In genomic region chr18:79567481-79568147, GRCh38 we compare ENCODE assay signal across 10 cellular contexts.
DNase-seq lines count a peak whose midpoint lies in the region; ATAC-seq and TF ChIP-seq lines count a peak whose summit lies in the region.
"Had no signal": no experiment of that assay in that cellular context is flagged by ENCODE, and none has a peak within 500 bp of the region (broad histone marks: within the 10 kb centered on the region; RNA-seq: fewer than 3 reads in every experiment).

No MANE protein-coding gene starts in this region.

- H3K9me3 ChIP-seq in IMR-90 (ENCODE audit: control insufficient read depth, insufficient read depth, low read length) (no peaks in the 10 kb centered on the region), breast epithelium (peaks cover 8 to 9% of the 10 kb centered on the region in 2 donors), subcutaneous abdominal adipose tissue (ENCODE audit: control insufficient read depth in 5 of 5, low read length in 5 of 5) (peaks cover 0 to 6% (median 3%) of the 10 kb centered on the region in 5 donors)
- peaks cover 0 to under 1% of the 10 kb centered on the region in 2 donors for H3K9me3 ChIP-seq in CD4-positive, alpha-beta memory T cell (ENCODE audit: control insufficient read depth in 1 of 2, low read length in 2 of 2)
- H3K9me3 ChIP-seq: transverse colon had no signal

- peak overlapping the region; percentile 77 for H3K23ac ChIP-seq in IMR-90 (ENCODE audit: low read depth, low read length)

- peaks cover 9% of the 10 kb centered on the region for H3K9me1 ChIP-seq in IMR-90 (ENCODE audit: insufficient read depth, low read length)

- peak overlapping the region; percentile 79 for H2AK9ac ChIP-seq in IMR-90 (replicated peaks; ENCODE audit: low read depth, low read length, poor library complexity)

- ATAC-seq in IMR-90 (ENCODE audit: low read depth): peak; percentile 94

- dilution Hi-C loops in IMR-90 (cut with HindIII; ENCODE audit: low sequenced_read_pairs, unreplicated experiment): no loop called here

- no peaks in the 10 kb centered on the region for H3K79me1 ChIP-seq in IMR-90 (ENCODE audit: low read depth in 1 of 2, low read length in 2 of 2)

- peak overlapping the region; percentile 90 to 97 for H4K8ac ChIP-seq in IMR-90 (ENCODE audit: low read depth in 2 of 2, low read length in 2 of 2)

- peak overlapping the region; percentile 35 for H2AK5ac ChIP-seq in IMR-90 (ENCODE audit: low read depth, low read length)

- peak overlapping the region; percentile 94; the same call in 2 of the 3 replicates for H2BK15ac ChIP-seq in IMR-90 (ENCODE audit: low read depth, low read length)

- DNase-seq in IMR-90 (peak; percentile 98), breast epithelium (ENCODE audit: low spot score in 2 of 2) (peak in 1 of 2 donors; percentile 66), iris pigment epithelial cell (ENCODE audit: low read depth) (peak; percentile 98), AML-193 (lab: John Stamatoyannopoulos, UW) (no peak), DMS53 treated with DMSO at 0.1 percent for 48 hours (lab: John Stamatoyannopoulos, UW; ENCODE audit: unreplicated experiment) (no peak)
- no peak for DNase-seq in activated effector memory CD4-positive, alpha-beta T cell treated with Interleukin-2 at 50 U/mL for 16 hours
- no peak for DNase-seq in CD4-positive, alpha-beta memory T cell
- DNase-seq: activated CD8-positive, alpha-beta memory T cell treated with anti-CD3 and anti-CD28 coated beads for 24 hours; transverse colon had no signal

- no peaks in the 10 kb centered on the region for H3K4me1 Mint-ChIP-seq in CD4-positive, alpha-beta memory T cell

- TF ChIP-seq POLR2A in IMR-90 (IDR thresholded peaks at IDR 0.05; ENCODE audit: low read depth, low read length) (peak; percentile 56; the same call in 1 of the 2 replicates), breast epithelium (IDR thresholded peaks at IDR 0.05) (no peak)

- peak overlapping the region; percentile 98 for H2BK120ac ChIP-seq in IMR-90 (ENCODE audit: low read depth, low read length)

- peak overlapping the region; percentile 79 for H3K27ac ChIP-seq in IMR-90 (ENCODE audit: insufficient read depth, low read length)
- peak overlapping the region; percentile 89 to 90 for H3K27ac ChIP-seq in breast epithelium
- H3K27ac ChIP-seq in subcutaneous abdominal adipose tissue (ENCODE audit: low read depth, low read length): no peak overlapping the region
- no peak overlapping the region for H3K27ac ChIP-seq in CD4-positive, alpha-beta memory T cell (ENCODE audit: low read depth, low read length)

- TF ChIP-seq CTCF in IMR-90 (conservative IDR thresholded peaks at IDR 0.05; ENCODE audit: low read depth, low read length) (no peak), breast epithelium (IDR thresholded peaks at IDR 0.05) (no peak)

- H3K18ac ChIP-seq in IMR-90 (ENCODE audit: low read depth, low read length): peak overlapping the region; percentile 72

- intact Hi-C loops in IMR-90 (cut with micrococcal nuclease): no loop called here
- intact Hi-C loops in breast epithelium (cut with DNase I; ENCODE audit: low total_unique reads): no loop called here
- intact Hi-C loops in CD4-positive, alpha-beta memory T cell (cut with micrococcal nuclease): no loop called here

- H3K36me3 ChIP-seq in IMR-90 (ENCODE audit: control insufficient read depth, insufficient read depth, low read length) (no peaks in the 10 kb centered on the region), breast epithelium (no peaks in the 10 kb centered on the region), subcutaneous abdominal adipose tissue (ENCODE audit: control insufficient read depth in 5 of 5, insufficient read depth in 5 of 5, low read length in 5 of 5) (no peaks in the 10 kb centered on the region)
- no peaks in the 10 kb centered on the region for H3K36me3 ChIP-seq in CD4-positive, alpha-beta memory T cell (ENCODE audit: insufficient read depth, low read length)
- H3K36me3 ChIP-seq: transverse colon had no signal

- H3K4me3 ChIP-seq in IMR-90 (ENCODE audit: insufficient read depth, low read depth, low read length) (no peak overlapping the region), breast epithelium (peak overlapping the region in 2 of 3 donors; percentile 7 to 35), subcutaneous abdominal adipose tissue (ENCODE audit: low read depth in 1 of 5, low read length in 5 of 5) (peak overlapping the region in 4 of 5 donors; percentile 6 to 41 (median 27))
- H3K4me3 ChIP-seq in CD4-positive, alpha-beta memory T cell (ENCODE audit: low read length in 2 of 2): no peak overlapping the region
- H3K4me3 ChIP-seq: transverse colon had no signal

- POLR2A ChIA-PET in IMR-90 (lab: Charles Lee; ENCODE audit: unreplicated experiment): no interaction called here
- POLR2A ChIA-PET in CD4-positive, alpha-beta memory T cell (lab: Charles Lee; ENCODE audit: partially characterized antibody): no interaction called here

- no TSS peak for BruUV-seq in IMR-90 (replicated peaks; lab: Mats Ljungman, UMichigan)

- peak overlapping the region; percentile 92 for H3K14ac ChIP-seq in IMR-90 (replicated peaks; ENCODE audit: low read depth, low read length)

- no peak overlapping the region for H3K27ac Mint-ChIP-seq in CD4-positive, alpha-beta memory T cell

- in situ Hi-C loops in IMR-90 (cut with MboI; ENCODE audit: low sequenced_read_pairs): no loop called here

- peaks cover 4 to 10% of the 10 kb centered on the region in 2 donors for H3K27me3 Mint-ChIP-seq in CD4-positive, alpha-beta memory T cell

- peak overlapping the region; percentile 19; the same call in 1 of the 2 replicates for H3K56ac ChIP-seq in IMR-90 (ENCODE audit: extremely low read depth, insufficient read depth, low read length)

- peak overlapping the region; percentile 24; the same call in 1 of the 2 replicates for H3K4me2 ChIP-seq in IMR-90 (ENCODE audit: low read depth, low read length)

- H3K4me3 Mint-ChIP-seq in CD4-positive, alpha-beta memory T cell: no peak overlapping the region

- no peaks in the 10 kb centered on the region for H4K20me1 ChIP-seq in IMR-90 (ENCODE audit: insufficient read depth, low read length)

- H3K36me3 Mint-ChIP-seq in CD4-positive, alpha-beta memory T cell: peaks cover 1 to 5% of the 10 kb centered on the region in 2 donors

- H2BK20ac ChIP-seq in IMR-90 (ENCODE audit: low read depth, low read length): peak overlapping the region; percentile 96

- peaks cover 23% of the 10 kb centered on the region for H3K4me1 ChIP-seq in IMR-90 (ENCODE audit: control insufficient read depth, insufficient read depth, low read length)
- H3K4me1 ChIP-seq in breast epithelium: peaks cover 0 to 4% of the 10 kb centered on the region in 2 donors
- H3K4me1 ChIP-seq in subcutaneous abdominal adipose tissue (ENCODE audit: control insufficient read depth in 5 of 5, insufficient read depth in 5 of 5, low read length in 5 of 5): peaks cover 3 to 21% (median 15%) of the 10 kb centered on the region in 5 donors
- no peaks in the 10 kb centered on the region for H3K4me1 ChIP-seq in CD4-positive, alpha-beta memory T cell (ENCODE audit: insufficient read depth, low read length)
- H3K4me1 ChIP-seq: transverse colon had no signal

- H3K9me3 Mint-ChIP-seq in CD4-positive, alpha-beta memory T cell: peaks cover 0 to 18% (median 9%) of the 10 kb centered on the region in 8 donors

- 13% methylated on average over 10 of the region's 28 CpGs; no CpG with 5 or more reads in 1 of the 2 experiments for WGBS in IMR-90 (ENCODE audit: extremely low coverage in 2 of 2, insufficient read length in 1 of 2), 2 experiments

- H4K5ac ChIP-seq in IMR-90 (ENCODE audit: low read depth, low read length): peak overlapping the region; percentile 36

- H3K9ac ChIP-seq in IMR-90 (ENCODE audit: low read depth, low read length): peak overlapping the region; percentile 59
- peak overlapping the region in 1 of 5 donors; percentile 42 for H3K9ac ChIP-seq in subcutaneous abdominal adipose tissue (ENCODE audit: low read length in 5 of 5)

- H2AFZ ChIP-seq in IMR-90 (replicated peaks; ENCODE audit: low read length, poor library complexity): peak overlapping the region; percentile 94

- peak overlapping the region; percentile 94 for H4K91ac ChIP-seq in IMR-90 (ENCODE audit: insufficient read depth, low read depth, low read length)

- H3K4ac ChIP-seq in IMR-90 (ENCODE audit: low read depth, low read length): peak overlapping the region; percentile 93

- CTCF ChIA-PET in IMR-90 (lab: Yijun Ruan, JAX): interaction anchor here (1.0 kb wide), 1 partner anchor 9 kb away, joined by 4 read pairs; no protein-coding TSS in a partner anchor
- CTCF ChIA-PET in CD4-positive, alpha-beta memory T cell (lab: Charles Lee; ENCODE audit: partially characterized antibody): no interaction called here

- peak; percentile 18 for TF ChIP-seq RAD21 in IMR-90 (IDR thresholded peaks at IDR 0.05; ENCODE audit: low read length)

- H3K27me3 ChIP-seq in IMR-90 (ENCODE audit: control insufficient read depth, insufficient read depth, low read length): no peaks in the 10 kb centered on the region
- H3K27me3 ChIP-seq in breast epithelium: no peaks in the 10 kb centered on the region
- H3K27me3 ChIP-seq in subcutaneous abdominal adipose tissue (ENCODE audit: control insufficient read depth in 5 of 5, insufficient read depth in 4 of 5, low read length in 5 of 5): peaks cover 0 to 3% (median 0%) of the 10 kb centered on the region in 5 donors
- H3K27me3 ChIP-seq in CD4-positive, alpha-beta memory T cell (ENCODE audit: insufficient read depth, low read length): no peaks in the 10 kb centered on the region

- peak overlapping the region; percentile 86 for H2BK5ac ChIP-seq in IMR-90 (ENCODE audit: low read depth, low read length, poor library complexity, severe bottlenecking)

TF ChIP-seq in IMR-90, 13 proteins besides CTCF, POLR2A, EP300 and RAD21 (continues in another document):
- TF ChIP-seq FOS (IDR thresholded peaks at IDR 0.05; ENCODE audit: low read depth, low read length) (peak; percentile 41; the same call in 1 of the 2 replicates), ELK1 (IDR thresholded peaks at IDR 0.05; ENCODE audit: borderline replicate concordance, low read depth, low read length) (no peak), BHLHE40 (IDR thresholded peaks at IDR 0.05; ENCODE audit: low read depth, low read length) (peak; percentile 41), CEBPB (IDR thresholded peaks at IDR 0.05; ENCODE audit: low read depth, low read length) (peak; percentile 52; the same call in 1 of the 2 replicates), MAFK (IDR thresholded peaks at IDR 0.05; ENCODE audit: low read depth, low read length) (no peak), MXI1 (IDR thresholded peaks at IDR 0.05; ENCODE audit: borderline replicate concordance, low read depth, low read length) (0 out of 2 replicates have a peak, but pooled peaks have one; percentile 10), RFX5 (IDR thresholded peaks at IDR 0.05; ENCODE audit: low read depth, low read length) (no peak)

Comparison
In these comparisons a context has a peak if more than half of its experiments do, and no peak if none do; other contexts are left out.
1. DNase-seq: peak in IMR-90 (single experiment) and iris pigment epithelial cell (single experiment); none in activated effector memory CD4-positive, alpha-beta T cell treated with Interleukin-2 at 50 U/mL for 16 hours (single experiment), CD4-positive, alpha-beta memory T cell (0 of 5), AML-193 (0 of 2) and DMS53 treated with DMSO at 0.1 percent for 48 hours (single experiment).
2. H3K27ac ChIP-seq: peak in IMR-90 (single experiment) and breast epithelium (2 of 2); none in subcutaneous abdominal adipose tissue (single experiment) and CD4-positive, alpha-beta memory T cell (single experiment).
3. H3K4me3 ChIP-seq: peak in breast epithelium (2 of 3) and subcutaneous abdominal adipose tissue (4 of 5); none in IMR-90 (single experiment) and CD4-positive, alpha-beta memory T cell (0 of 2).